In the genomic region with DNA sequence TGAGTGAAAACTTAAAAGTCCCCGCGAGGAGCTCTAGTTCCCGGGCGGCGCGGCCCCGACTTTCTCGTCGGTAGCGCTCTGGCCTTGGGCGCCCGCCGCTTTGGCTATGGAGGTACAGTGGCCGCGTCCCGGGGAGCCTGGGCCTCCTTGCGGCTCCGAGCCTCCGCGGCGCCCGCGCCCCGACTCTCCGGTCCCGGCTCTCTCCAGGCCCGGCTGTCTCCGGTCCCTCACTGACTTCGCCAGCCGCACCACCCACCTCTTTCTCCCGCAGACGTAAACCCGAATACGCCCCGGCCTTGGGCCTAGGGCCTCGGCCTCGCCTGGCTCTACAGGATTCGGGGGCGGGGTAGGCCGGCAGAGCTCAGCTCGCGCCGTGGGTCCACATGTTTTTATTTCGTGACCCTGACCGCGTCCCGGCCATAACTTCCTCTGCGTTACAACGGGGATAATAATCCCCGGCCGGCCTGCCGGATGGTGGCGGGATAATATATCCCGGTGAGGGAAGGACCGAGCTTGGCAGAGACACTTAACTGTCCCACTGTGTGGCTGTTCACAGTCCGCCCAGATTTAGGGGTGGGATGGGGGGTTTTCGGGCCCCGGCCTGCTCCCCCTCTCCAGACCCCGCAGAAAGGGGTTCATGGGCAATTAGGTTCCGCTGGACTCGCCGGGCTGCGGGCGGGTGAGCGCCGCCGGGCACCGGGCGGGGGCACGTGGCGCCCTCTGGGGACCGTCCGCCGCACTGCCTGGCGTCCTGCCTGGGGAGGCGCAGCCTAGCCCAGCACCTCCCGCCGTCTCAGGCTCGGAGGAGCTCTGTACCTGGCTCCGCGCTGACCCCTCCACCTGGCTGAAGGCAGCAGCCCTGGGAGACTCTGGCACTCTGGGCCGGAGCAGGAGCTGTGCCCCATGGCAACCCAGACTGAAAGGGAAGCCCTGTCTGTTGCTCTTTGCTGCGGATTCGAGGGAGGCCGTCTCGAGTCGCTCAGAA, we compare ENCODE assay signal across 9 cellular contexts. TPM values are rescaled to one million over a fixed set of nuclear protein-coding genes. Genes with fewer than 3 reads are reported as not detected.
DNase-seq lines count a peak whose midpoint lies in the region; ATAC-seq and TF ChIP-seq lines count a peak whose summit lies in the region.
"Had no signal": no experiment of that assay in that cellular context is flagged by ENCODE, and none has a peak within 500 bp of the region (broad histone marks: within the 10 kb centered on the region; RNA-seq: fewer than 3 reads in every experiment).

No MANE protein-coding gene starts in this region.

- peak in 4 of 6 experiments; percentile 8 to 50 (median 38) for TF ChIP-seq CTCF in adrenal gland (IDR thresholded peaks at IDR 0.05)

- H3K36me3 Mint-ChIP-seq in stimulated activated memory B cell treated with anti-CD40 and anti-IgM and Interleukin-4, amounts not matched to agents 10 μg/mL and 1 μg/mL and 100 μg/mL, for 72 hours = no peaks in the 10 kb centered on the region
- H3K36me3 Mint-ChIP-seq in CD8-positive, alpha-beta memory T cell = no peaks in the 10 kb centered on the region

- DNase-seq in NCI-H82 (lab: John Stamatoyannopoulos, UW) (peak; percentile 40), NCI-H82 treated with DMSO at 0.1 percent for 48 hours (lab: John Stamatoyannopoulos, UW; ENCODE audit: unreplicated experiment) (no peak), adrenal gland (peak in 3 of 7 donors; percentile 21 to 23 (median 23)), Ammon's horn (ENCODE audit: low spot score) (no peak)
- no peak for DNase-seq in CD8-positive, alpha-beta memory T cell

- H3K4me1 Mint-ChIP-seq in stimulated activated memory B cell treated with anti-CD40 and anti-IgM and Interleukin-4, amounts not matched to agents 10 μg/mL and 1 μg/mL and 100 μg/mL, for 72 hours = no peaks in the 10 kb centered on the region
- no peaks in the 10 kb centered on the region for H3K4me1 Mint-ChIP-seq in CD8-positive, alpha-beta memory T cell

- WGBS in adrenal gland, 4 donors = 1 to 7% (median 4%) methylated on average over 31 to 87 of the region's 87 CpGs

- no peaks in the 10 kb centered on the region for H3K9me3 Mint-ChIP-seq in stimulated activated memory B cell treated with anti-CD40 and anti-IgM and Interleukin-4, amounts not matched to agents 10 μg/mL and 1 μg/mL and 100 μg/mL, for 72 hours
- H3K9me3 Mint-ChIP-seq in CD8-positive, alpha-beta memory T cell = peaks cover 0 to 15% (median 11%) of the 10 kb centered on the region in 5 donors

- peak; percentile 62 for ATAC-seq in HG03095 (IDR thresholded peaks at IDR 0.05; ENCODE audit: unreplicated experiment)
- ATAC-seq in stimulated activated memory B cell treated with anti-CD40 and anti-IgM and Interleukin-4, amounts not matched to agents 10 μg/mL and 1 μg/mL and 100 μg/mL, for 72 hours = peak; percentile 20

- H3K36me3 ChIP-seq in adrenal gland (replicated peaks in 1 of 2) = no peaks in the 10 kb centered on the region
- H3K36me3 ChIP-seq in iPS-15b (ENCODE audit: control insufficient read depth, insufficient read depth, low read length) = no peaks in the 10 kb centered on the region
- no peaks in the 10 kb centered on the region for H3K36me3 ChIP-seq in CD8-positive, alpha-beta memory T cell (ENCODE audit: insufficient read depth, low read length)

- H3K9ac ChIP-seq in iPS-15b (ENCODE audit: low read depth, low read length) = no peak overlapping the region

- POLR2A ChIA-PET in CD8-positive, alpha-beta memory T cell (lab: Charles Lee) = no interaction called here

- peak overlapping the region in 2 of 5 donors; percentile 39 to 62 for H3K27ac ChIP-seq in adrenal gland
- H3K27ac ChIP-seq in CD8-positive, alpha-beta memory T cell (ENCODE audit: low read depth, low read length) = no peak overlapping the region

- H3K4me3 Mint-ChIP-seq in stimulated activated memory B cell treated with anti-CD40 and anti-IgM and Interleukin-4, amounts not matched to agents 10 μg/mL and 1 μg/mL and 100 μg/mL, for 72 hours = no peak overlapping the region
- no peak overlapping the region for H3K4me3 Mint-ChIP-seq in CD8-positive, alpha-beta memory T cell

- intact Hi-C loops in adrenal gland (cut with DNase I) = no loop called here

- H3K4me3 ChIP-seq in adrenal gland (peak overlapping the region in 2 of 4 donors; percentile 22 to 54), iPS-15b (ENCODE audit: low read depth, low read length) (peak overlapping the region; percentile 63)
- H3K4me3 ChIP-seq in CD8-positive, alpha-beta memory T cell (ENCODE audit: low read length) = no peak overlapping the region

- no peak for TF ChIP-seq POLR2A in adrenal gland (IDR thresholded peaks at IDR 0.05)

- peaks cover 68% of the 10 kb centered on the region for H3K27me3 Mint-ChIP-seq in stimulated activated memory B cell treated with anti-CD40 and anti-IgM and Interleukin-4, amounts not matched to agents 10 μg/mL and 1 μg/mL and 100 μg/mL, for 72 hours
- H3K27me3 Mint-ChIP-seq in CD8-positive, alpha-beta memory T cell = peaks cover 52 to 66% of the 10 kb centered on the region in 2 donors

- H3K27me3 ChIP-seq in adrenal gland (peaks cover 68% of the 10 kb centered on the region), iPS-15b (ENCODE audit: control insufficient read depth, insufficient read depth, low read length) (peaks cover 94% of the 10 kb centered on the region)
- H3K27me3 ChIP-seq in CD8-positive, alpha-beta memory T cell (ENCODE audit: insufficient read depth, low read length, poor library complexity, severe bottlenecking) = peaks cover 4% of the 10 kb centered on the region

- no peak overlapping the region for H3K27ac Mint-ChIP-seq in stimulated activated memory B cell treated with anti-CD40 and anti-IgM and Interleukin-4, amounts not matched to agents 10 μg/mL and 1 μg/mL and 100 μg/mL, for 72 hours
- no peak overlapping the region for H3K27ac Mint-ChIP-seq in CD8-positive, alpha-beta memory T cell

- CTCF ChIA-PET in CD8-positive, alpha-beta memory T cell (lab: Charles Lee) = no interaction called here

- H3K4me1 ChIP-seq in adrenal gland (replicated peaks in 1 of 2) = peaks cover 10 to 16% of the 10 kb centered on the region in 2 donors
- H3K4me1 ChIP-seq in iPS-15b (ENCODE audit: control insufficient read depth, insufficient read depth, low read length) = no peaks in the 10 kb centered on the region
- no peaks in the 10 kb centered on the region for H3K4me1 ChIP-seq in CD8-positive, alpha-beta memory T cell (ENCODE audit: insufficient read depth, low read length)

- no peaks in the 10 kb centered on the region for H3K9me3 ChIP-seq in adrenal gland (replicated peaks in 1 of 3)
- H3K9me3 ChIP-seq in iPS-15b (ENCODE audit: control insufficient read depth, insufficient read depth, low read length) = no peaks in the 10 kb centered on the region
- H3K9me3 ChIP-seq in CD8-positive, alpha-beta memory T cell (ENCODE audit: low read length) = no peaks in the 10 kb centered on the region

RNA-seq across cellular contexts. Expression of a gene that starts 10.1 kb away (rescaled TPM):
- 10 to 100 TPM in 1 of 8 donors, 1 to 10 TPM in 7; 2.1 to 10.4 (median 3.2) TPM for total RNA-seq in adrenal gland
- 1 to 10 TPM; 1.0 to 6.3 (median 2.1) TPM for polyA plus RNA-seq in adrenal gland
- total RNA-seq in CD8-positive, alpha-beta memory T cell = not detected
- not detected for polyA plus RNA-seq in CD8-positive, alpha-beta memory T cell
- total RNA-seq: activated CD8-positive, alpha-beta memory T cell treated with anti-CD3 and anti-CD28 coated beads for 36 hours had no signal
